20 cellular contexts compared by ENCODE assay signal in genomic region chr1:101733340-101733739, GRCh38.
DNase-seq lines count a peak whose midpoint lies in the region; ATAC-seq, FAIRE-seq and TF ChIP-seq lines count a peak whose summit lies in the region.
"Had no signal": no experiment of that assay in that cellular context is flagged by ENCODE, and none has a peak within 500 bp of the region (broad histone marks: within the 10 kb centered on the region; RNA-seq: fewer than 3 reads in every experiment).

No MANE protein-coding gene starts in this region.

- H3K79me2 ChIP-seq in HepG2 (ENCODE audit: insufficient read depth, low read length), result no peaks in the 10 kb centered on the region

- TF ChIP-seq POLR2A in HepG2 (IDR thresholded peaks at IDR 0.05; ENCODE audit: insufficient read depth in 1 of 2, low read depth in 2 of 2, low read length in 2 of 2), result no peak

- H3K27me3 ChIP-seq in colonic mucosa, result no peaks in the 10 kb centered on the region
- no peaks in the 10 kb centered on the region for H3K27me3 ChIP-seq in HepG2 (ENCODE audit: control insufficient read depth in 1 of 2, insufficient read depth in 2 of 2, low read length in 2 of 2)
- H3K27me3 ChIP-seq in foreskin keratinocyte, result no peaks in the 10 kb centered on the region
- H3K27me3 ChIP-seq: BLaER1 had no signal

- H3K27ac ChIP-seq in colonic mucosa, result no peak overlapping the region
- no peak overlapping the region for H3K27ac ChIP-seq in HepG2 (ENCODE audit: extremely low read length, insufficient read depth, low read length)
- no peak overlapping the region for H3K27ac ChIP-seq in foreskin keratinocyte
- H3K27ac ChIP-seq: BLaER1, GM23248, HL-60 had no signal

- H3K27me3 Mint-ChIP-seq in HFFc6 (ENCODE audit: insufficient read depth), result 0 out of 2 replicates have a peak, but pooled peaks cover 1% of the 10 kb centered on the region
- H3K27me3 Mint-ChIP-seq: CD8-positive, alpha-beta memory T cell had no signal

- FAIRE-seq in HepG2 (lab: Jason Lieb, UNC), result peak; percentile 42
- FAIRE-seq: G401.6, GM12891 had no signal

- H3K4me3 ChIP-seq in colonic mucosa, result no peak overlapping the region
- H3K4me3 ChIP-seq in HepG2 (replicated peaks in 1 of 3; ENCODE audit: insufficient read depth in 1 of 3, low read depth in 2 of 3, low read length in 3 of 3), result no peak overlapping the region
- H3K4me3 ChIP-seq: BLaER1, GM23248 had no signal

- no peak overlapping the region for H2AFZ ChIP-seq in HepG2 (ENCODE audit: low read length)
- H2AFZ ChIP-seq: GM23248 had no signal

- TF ChIP-seq EP300 in HepG2 (IDR thresholded peaks at IDR 0.05; ENCODE audit: low read depth in 2 of 2, low read length in 2 of 2), result no peak
- TF ChIP-seq EP300 in HepG2 (CRISPR knock-in tag; IDR thresholded peaks at IDR 0.05; ENCODE audit: borderline replicate concordance), result no peak

- H3K9ac ChIP-seq in colonic mucosa (ENCODE audit: low read depth in 2 of 2, low read length in 2 of 2) (no peak overlapping the region), HepG2 (ENCODE audit: insufficient read depth, low read depth, low read length) (no peak overlapping the region)
- H3K9ac ChIP-seq: BLaER1, GM23248 had no signal

- POLR2A ChIA-PET in HepG2 (lab: Yijun Ruan, JAX), result no interaction called here

- DNase-seq in NCI-H526 (lab: John Stamatoyannopoulos, UW) (peak; percentile 27 to 39), NCI-H526 treated with DMSO at 0.1 percent for 48 hours (lab: John Stamatoyannopoulos, UW) (no peak), colonic mucosa (peak; percentile 37), HepG2 (ENCODE audit: low spot score) (peak; percentile 55), renal cortical epithelial cell (ENCODE audit: low read depth) (peak; percentile 5), foreskin keratinocyte (no peak), HFFc6 (no peak), DMS79 treated with DMSO at 0.1 percent for 48 hours (lab: John Stamatoyannopoulos, UW) (no peak)
- DNase-seq: 8988T; AML-193; Caco-2; CD8-positive, alpha-beta memory T cell; EL; GM23248; H7; IMR-90 had no signal

- no peaks in the 10 kb centered on the region for H3K36me3 Mint-ChIP-seq in HFFc6 (ENCODE audit: low read depth)
- H3K36me3 Mint-ChIP-seq: CD8-positive, alpha-beta memory T cell had no signal

- TF ChIP-seq CTCF in colonic mucosa (IDR thresholded peaks at IDR 0.05) (no peak), HepG2 (CRISPR knock-in tag; IDR thresholded peaks at IDR 0.05) (no peak), foreskin keratinocyte (conservative IDR thresholded peaks at IDR 0.05) (no peak), HFFc6 (IDR thresholded peaks at IDR 0.05) (no peak)

- ATAC-seq in HepG2, result peak; percentile 70
- no peak for ATAC-seq in foreskin keratinocyte

- H3K4me1 ChIP-seq in colonic mucosa, result no peaks in the 10 kb centered on the region
- H3K4me1 ChIP-seq in HepG2 (ENCODE audit: insufficient read depth, low read length), result peaks cover 21% of the 10 kb centered on the region
- peaks cover 3% of the 10 kb centered on the region for H3K4me1 ChIP-seq in foreskin keratinocyte
- H3K4me1 ChIP-seq: BLaER1, Caco-2 had no signal

- BruUV-seq in HepG2 (replicated peaks; lab: Mats Ljungman, UMichigan), result no TSS peak

- H3K9me3 Mint-ChIP-seq in HFFc6, result peaks cover 13% of the 10 kb centered on the region
- H3K9me3 Mint-ChIP-seq: CD8-positive, alpha-beta memory T cell had no signal

- H4K20me1 ChIP-seq in HepG2 (ENCODE audit: insufficient read depth, low read length), result no peaks in the 10 kb centered on the region
- H4K20me1 ChIP-seq: BLaER1 had no signal

- intact Hi-C loops in colonic mucosa (cut with DNase I) (no loop called here), HepG2 (cut with micrococcal nuclease; ENCODE audit: unreplicated experiment) (no loop called here)

- in situ Hi-C loops in HepG2 (cut with HindIII; ENCODE audit: extremely low pct_ligation_motif_present, low pct_unique_long_range_greater_than_20kb), result no loop called here

- no peak overlapping the region for H3K27ac Mint-ChIP-seq in HFFc6
- H3K27ac Mint-ChIP-seq: CD8-positive, alpha-beta memory T cell had no signal

- TF ChIP-seq RAD21 in HepG2 (CRISPR knock-in tag; IDR thresholded peaks at IDR 0.05), result no peak

- H3K4me2 ChIP-seq in HepG2 (ENCODE audit: low read depth, low read length), result no peak overlapping the region; the same call in 1 of the 2 replicates
- H3K4me2 ChIP-seq: BLaER1 had no signal

- H3K9me3 ChIP-seq in colonic mucosa, result no peaks in the 10 kb centered on the region
- no peaks in the 10 kb centered on the region for H3K9me3 ChIP-seq in HepG2 (ENCODE audit: low read length)
- H3K9me3 ChIP-seq: BLaER1, Caco-2 had no signal

- no peak overlapping the region for H3K4me3 Mint-ChIP-seq in HFFc6
- H3K4me3 Mint-ChIP-seq: CD8-positive, alpha-beta memory T cell had no signal

- no peaks in the 10 kb centered on the region for H3K4me1 Mint-ChIP-seq in HFFc6 (ENCODE audit: low read depth)
- H3K4me1 Mint-ChIP-seq: CD8-positive, alpha-beta memory T cell had no signal

- CTCF ChIA-PET in HepG2 (lab: Yijun Ruan, JAX; ENCODE audit: low intra/inter-chr PET ratio, low total read pairs), result no interaction called here

- H3K36me3 ChIP-seq in colonic mucosa, result no peaks in the 10 kb centered on the region
- no peaks in the 10 kb centered on the region for H3K36me3 ChIP-seq in HepG2 (replicated peaks in 1 of 2; ENCODE audit: control insufficient read depth in 1 of 2, insufficient read depth in 2 of 2, low read length in 2 of 2)
- H3K36me3 ChIP-seq: BLaER1 had no signal

TF ChIP-seq in HepG2, 621 proteins besides CTCF, POLR2A, EP300 and RAD21 (continues in another document):
- TF ChIP-seq NFATC3 (CRISPR knock-in tag; IDR thresholded peaks at IDR 0.05) (no peak), GTF3A (CRISPR knock-in tag; conservative IDR thresholded peaks at IDR 0.05) (no peak), ATM (IDR thresholded peaks at IDR 0.05; ENCODE audit: borderline replicate concordance) (no peak), GFI1 (CRISPR knock-in tag; IDR thresholded peaks at IDR 0.05; ENCODE audit: borderline replicate concordance) (peak; percentile 67), SOX5 (CRISPR knock-in tag; IDR thresholded peaks at IDR 0.05; ENCODE audit: borderline replicate concordance) (0 out of 2 replicates have a peak, but pooled peaks have one; percentile 13), SRSF9 (IDR thresholded peaks at IDR 0.05; ENCODE audit: borderline replicate concordance, insufficient read depth, low read depth, low read length, poor library complexity, severe bottlenecking) (no peak), ZBTB8A (CRISPR knock-in tag; IDR thresholded peaks at IDR 0.05; ENCODE audit: borderline replicate concordance, low read depth) (no peak), HMGXB3 (CRISPR knock-in tag; IDR thresholded peaks at IDR 0.05; ENCODE audit: borderline replicate concordance) (no peak), TFAP4 (IDR thresholded peaks at IDR 0.05; ENCODE audit: borderline replicate concordance, low read depth) (peak; percentile 36; the same call in 1 of the 2 replicates), PHB2 (IDR thresholded peaks at IDR 0.05; ENCODE audit: partially characterized antibody) (no peak), ZNF782 (CRISPR knock-in tag; IDR thresholded peaks at IDR 0.05; ENCODE audit: borderline replicate concordance) (no peak), MIXL1 (CRISPR knock-in tag; IDR thresholded peaks at IDR 0.05) (0 out of 2 replicates have a peak, but pooled peaks have one; percentile 26), SIN3A (IDR thresholded peaks at IDR 0.05; ENCODE audit: borderline replicate concordance, low read depth, low read length) (no peak), ZNF552 (CRISPR knock-in tag; IDR thresholded peaks at IDR 0.05; ENCODE audit: borderline replicate concordance) (no peak), SOX6 (IDR thresholded peaks at IDR 0.05) (no peak), SOX6 (CRISPR knock-in tag; IDR thresholded peaks at IDR 0.05) (peak; percentile 21; the same call in 1 of the 2 replicates), SOX13 (IDR thresholded peaks at IDR 0.05) (no peak), SOX13 (CRISPR knock-in tag; conservative IDR thresholded peaks at IDR 0.05 in 1 of 2, IDR thresholded peaks at IDR 0.05 in 1 of 2) (peak in 1 of 2 experiments; percentile 63; a peak in 2 of 4 replicates)

Comparison
In these comparisons a context has a peak if more than half of its experiments do, and no peak if none do; other contexts are left out.
1. DNase-seq: peak in NCI-H526 (2 of 2), colonic mucosa (single experiment), HepG2 (single experiment) and renal cortical epithelial cell (single experiment); none in NCI-H526 treated with DMSO at 0.1 percent for 48 hours (single experiment), foreskin keratinocyte (0 of 2), HFFc6 (single experiment) and DMS79 treated with DMSO at 0.1 percent for 48 hours (single experiment).